28 cellular contexts compared by ENCODE assay signal in the genomic region with DNA sequence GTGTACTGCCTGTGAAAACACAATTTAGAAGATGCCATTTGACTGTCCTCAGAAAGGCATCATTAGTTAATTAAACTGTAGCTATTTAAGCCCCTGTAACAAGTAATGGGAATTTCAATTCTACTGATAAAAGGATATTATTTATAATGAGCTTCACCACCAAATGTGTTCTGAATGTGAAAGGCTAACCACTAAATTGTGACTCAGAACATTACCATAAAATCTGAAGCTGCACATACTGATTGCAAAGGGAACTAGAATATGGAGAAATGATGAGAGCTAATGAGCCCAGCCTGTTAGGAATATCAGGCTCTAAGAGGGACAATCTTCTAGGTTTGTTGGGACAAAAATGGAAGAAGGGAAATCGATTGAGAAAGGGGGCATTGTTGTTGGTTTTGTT.
"Had no signal": no experiment of that assay in that cellular context is flagged by ENCODE, and none has a peak within 500 bp of the region (broad histone marks: within the 10 kb centered on the region; RNA-seq: fewer than 3 reads in every experiment).

No MANE protein-coding gene starts in this region.

- H3K9me3 ChIP-seq: esophagus squamous epithelium, neutrophil, sigmoid colon, thoracic aorta, vagina had no signal

- H3K4me1 ChIP-seq: esophagus squamous epithelium, parathyroid adenoma, sigmoid colon, spleen, tibial nerve, vagina had no signal

- H3K4me3 Mint-ChIP-seq: effector memory CD8-positive, alpha-beta T cell; immature natural killer cell; memory B cell; naive B cell; natural killer cell treated with Interleukin-12 subunit alpha and Interleukin-12 subunit beta and Interleukin-15 and Interleukin-18, amount 100 ng/mL, for 72 hours; neural crest cell; stimulated activated naive B cell treated with anti-CD40 and anti-IgM and Interleukin-4, amounts not matched to agents 10 μg/mL and 1 μg/mL and 100 μg/mL, for 72 hours; stimulated activated naive CD8-positive, alpha-beta T cell treated with anti-CD3 and anti-CD28 coated beads, Interleukin-15, Interleukin-2, amounts not matched to agents 100 ng/mL and 50 ng/mL, for 24 hours had no signal

- H3K9ac ChIP-seq: parathyroid adenoma had no signal

- H3K79me2 ChIP-seq: parathyroid adenoma had no signal

- H3K27ac ChIP-seq: esophagus squamous epithelium, neutrophil, parathyroid adenoma, sigmoid colon, skin epidermis, spleen, thoracic aorta, tibial nerve, vagina had no signal

- H3K4me1 Mint-ChIP-seq: immature natural killer cell; memory B cell; naive B cell; neural crest cell; stimulated activated naive B cell treated with anti-CD40 and anti-IgM and Interleukin-4, amounts not matched to agents 10 μg/mL and 1 μg/mL and 100 μg/mL, for 72 hours had no signal

- H3K9me3 Mint-ChIP-seq: naive B cell; stimulated activated naive B cell treated with anti-CD40 and anti-IgM and Interleukin-4, amounts not matched to agents 10 μg/mL and 1 μg/mL and 100 μg/mL, for 72 hours had no signal

- H3K4me3 ChIP-seq: esophagus squamous epithelium, lung, sigmoid colon, skin epidermis, spleen, thoracic aorta, tibial nerve, vagina had no signal

- DNase-seq: cortex of kidney; effector memory CD8-positive, alpha-beta T cell; erythroblast; esophagus squamous epithelium; foreskin melanocyte; hypothalamus; immature natural killer cell; naive B cell; right cardiac atrium; sigmoid colon; spleen; stimulated activated CD4-positive, alpha-beta T cell treated with anti-CD3 and anti-CD28 coated beads, Interleukin-2, amount 100 ng/mL, for 48 hours; stimulated activated naive B cell treated with anti-CD40 and anti-IgM and Interleukin-4, amounts not matched to agents 10 μg/mL and 1 μg/mL and 100 μg/mL, for 72 hours had no signal

- H2AFZ ChIP-seq: parathyroid adenoma had no signal

- H3K27me3 ChIP-seq: esophagus squamous epithelium, neutrophil, sigmoid colon, spleen, tibial nerve, vagina had no signal

- FAIRE-seq: endometrium, keratinocyte had no signal

- H3K27me3 Mint-ChIP-seq: effector memory CD8-positive, alpha-beta T cell; memory B cell; natural killer cell treated with Interleukin-12 subunit alpha and Interleukin-12 subunit beta and Interleukin-15 and Interleukin-18, amount 100 ng/mL, for 72 hours; progenitor cell of endocrine pancreas; stimulated activated naive CD8-positive, alpha-beta T cell treated with anti-CD3 and anti-CD28 coated beads, Interleukin-15, Interleukin-2, amounts not matched to agents 100 ng/mL and 50 ng/mL, for 24 hours had no signal

- H3K27ac Mint-ChIP-seq: effector memory CD8-positive, alpha-beta T cell; immature natural killer cell; memory B cell; naive B cell; natural killer cell treated with Interleukin-12 subunit alpha and Interleukin-12 subunit beta and Interleukin-15 and Interleukin-18, amount 100 ng/mL, for 72 hours; progenitor cell of endocrine pancreas; stimulated activated naive B cell treated with anti-CD40 and anti-IgM and Interleukin-4, amounts not matched to agents 10 μg/mL and 1 μg/mL and 100 μg/mL, for 72 hours; stimulated activated naive CD8-positive, alpha-beta T cell treated with anti-CD3 and anti-CD28 coated beads, Interleukin-15, Interleukin-2, amounts not matched to agents 100 ng/mL and 50 ng/mL, for 24 hours had no signal

- H3K36me3 Mint-ChIP-seq: immature natural killer cell; memory B cell; naive B cell; natural killer cell treated with Interleukin-12 subunit alpha and Interleukin-12 subunit beta and Interleukin-15 and Interleukin-18, amount 100 ng/mL, for 72 hours; stimulated activated naive B cell treated with anti-CD40 and anti-IgM and Interleukin-4, amounts not matched to agents 10 μg/mL and 1 μg/mL and 100 μg/mL, for 72 hours had no signal

- ATAC-seq: effector memory CD8-positive, alpha-beta T cell; left lobe of liver; natural killer cell treated with Interleukin-12 subunit alpha and Interleukin-12 subunit beta and Interleukin-15 and Interleukin-18, amount 100 ng/mL, for 72 hours; right cardiac atrium; stimulated activated naive B cell treated with anti-CD40 and anti-IgM and Interleukin-4, amounts not matched to agents 10 μg/mL and 1 μg/mL and 100 μg/mL, for 72 hours had no signal

- H3K36me3 ChIP-seq: esophagus squamous epithelium, neutrophil, sigmoid colon, spleen, thoracic aorta, tibial nerve, vagina had no signal
